Comparison of ENCODE assay signal across 1 cellular context in genomic region chr12:71684081-71684480, GRCh38.
TF ChIP-seq lines count a peak whose summit lies in the region.

No MANE protein-coding gene starts in this region.

TF ChIP-seq in GM12878, 131 proteins besides CTCF, POLR2A, EP300 and RAD21:
- TF ChIP-seq STAT1 (conservative IDR thresholded peaks at IDR 0.05) (no peak), CUX1 (IDR thresholded peaks at IDR 0.05; ENCODE audit: insufficient replicate concordance, low read depth, low read length) (no peak), EGR1 (IDR thresholded peaks at IDR 0.05; ENCODE audit: borderline replicate concordance in 1 of 2, low read depth in 2 of 2, low read length in 2 of 2) (no peak), CREM (IDR thresholded peaks at IDR 0.05; ENCODE audit: low read depth) (no peak), BCL3 (IDR thresholded peaks at IDR 0.05; ENCODE audit: borderline replicate concordance, insufficient read depth, low read depth, low read length, poor library complexity, severe bottlenecking) (no peak), EED (IDR thresholded peaks at IDR 0.05; ENCODE audit: low read depth) (no peak), HDGF (IDR thresholded peaks at IDR 0.05) (no peak), KAT2A (conservative IDR thresholded peaks at IDR 0.05; ENCODE audit: control insufficient read depth, low read depth, low read length) (no peak), SPI1 (IDR thresholded peaks at IDR 0.05; ENCODE audit: borderline replicate concordance, insufficient read depth, low read depth, low read length) (no peak), POLR2AphosphoS5 (IDR thresholded peaks at IDR 0.05; ENCODE audit: low read length) (no peak), MAX (IDR thresholded peaks at IDR 0.05; ENCODE audit: low read depth, low read length) (no peak), ZBTB33 (IDR thresholded peaks at IDR 0.05) (no peak), REST (IDR thresholded peaks at IDR 0.05; ENCODE audit: low read depth, low read length) (no peak), ZNF24 (IDR thresholded peaks at IDR 0.05) (no peak), ZNF207 (IDR thresholded peaks at IDR 0.05; ENCODE audit: borderline replicate concordance) (no peak), JUND (IDR thresholded peaks at IDR 0.05; ENCODE audit: low read depth, low read length) (no peak), SIX5 (IDR thresholded peaks at IDR 0.05; ENCODE audit: low read depth, low read length, severe bottlenecking) (no peak), SIN3A (IDR thresholded peaks at IDR 0.05; ENCODE audit: low read depth, low read length) (no peak), MEF2A (IDR thresholded peaks at IDR 0.05; ENCODE audit: insufficient read depth, low read depth, low read length) (no peak)
TF ChIP-seq in GM12878: peak in this region for 0.
